17 cellular contexts compared by ENCODE assay signal in genomic region chr5:140178082-140178410, GRCh38. TPM values are rescaled to one million over a fixed set of nuclear protein-coding genes. Genes with fewer than 3 reads are reported as not detected.
DNase-seq lines count a peak whose midpoint lies in the region; ATAC-seq, FAIRE-seq and TF ChIP-seq lines count a peak whose summit lies in the region.
"Had no signal": no experiment of that assay in that cellular context is flagged by ENCODE, and none has a peak within 500 bp of the region (broad histone marks: within the 10 kb centered on the region; RNA-seq: fewer than 3 reads in every experiment).

No MANE protein-coding gene starts in this region.

- no peak for DNase-seq in Panc1 (ENCODE audit: low read depth, low spot score)
- peak; percentile 22 to 36 for DNase-seq in erythroblast (lab: John Stamatoyannopoulos, UW)
- DNase-seq in pancreas, result peak in 3 of 6 donors; percentile 65 to 73 (median 70)
- no peak for DNase-seq in type B pancreatic cell (ENCODE audit: extremely low spot score, unreplicated experiment)
- no peak for DNase-seq in activated CD4-positive, alpha-beta T cell treated with anti-CD3 and anti-CD28 coated beads, Interleukin-2, amount 10 ng/mL, durations not matched to agents 24 days and 14 days
- no peak for DNase-seq in stimulated activated naive CD4-positive, alpha-beta T cell treated with Interleukin-2 at 50 U/mL for 16 hours (lab: John Stamatoyannopoulos, UW)
- no peak for DNase-seq in KBM-7
- DNase-seq: activated naive CD8-positive, alpha-beta T cell treated with anti-CD3 and anti-CD28 coated beads for 36 hours; activated T-cell treated with anti-CD3 and anti-CD28 coated beads for 4 hours; mucosa of descending colon; SJCRH30; stimulated activated CD4-positive, alpha-beta T cell treated with anti-CD3 and anti-CD28 coated beads, Interleukin-2, amount 100 ng/mL, for 48 hours; stimulated activated CD8-positive, alpha-beta memory T cell treated with anti-CD3 and anti-CD28 coated beads, Interleukin-4, amount 100 ng/mL, for 48 hours had no signal

- no TSS peak for BruUV-seq in Panc1 (replicated peaks; lab: Mats Ljungman, UMichigan)

- H3K9me3 ChIP-seq in Panc1 (ENCODE audit: control insufficient read depth, insufficient read depth, low read depth, low read length) (no peaks in the 10 kb centered on the region), pancreas (no peaks in the 10 kb centered on the region)
- H3K9me3 ChIP-seq: mucosa of descending colon, SJCRH30 had no signal

- CTCF ChIA-PET in Panc1 (lab: Charles Lee), result no interaction called here

- ATAC-seq in Panc1, result no peak
- ATAC-seq in pancreas, result peak in 2 of 4 donors; percentile 18 to 38
- ATAC-seq: mucosa of descending colon had no signal

- H3K27ac ChIP-seq in Panc1 (ENCODE audit: low read length) (0 out of 2 replicates have a peak overlapping the region, but pooled peaks have one; percentile 10), pancreas (peak overlapping the region in 3 of 4 donors; percentile 5 to 100 (median 99))
- H3K27ac ChIP-seq: C4-2B, SJCRH30 had no signal

- peaks cover 13% of the 10 kb centered on the region for H3K27me3 Mint-ChIP-seq in type B pancreatic cell
- H3K27me3 Mint-ChIP-seq in activated CD4-positive, alpha-beta T cell treated with anti-CD3 and anti-CD28 coated beads, Interleukin-2, amount 10 ng/mL, durations not matched to agents 24 days and 14 days, result peaks cover 14% of the 10 kb centered on the region
- H3K27me3 Mint-ChIP-seq: IgD-negative memory B cell had no signal

- TF ChIP-seq CTCF in Panc1 (IDR thresholded peaks at IDR 0.05), result no peak
- TF ChIP-seq CTCF in pancreas (IDR thresholded peaks at IDR 0.05), result no peak
- TF ChIP-seq CTCF in type B pancreatic cell (conservative IDR thresholded peaks at IDR 0.05), result no peak

- H3K4me3 ChIP-seq in Panc1 (ENCODE audit: low read depth in 2 of 2, low read length in 2 of 2), result 0 out of 4 replicates have a peak overlapping the region, but pooled peaks of 1 of the 2 experiments have one; percentile 5
- peak overlapping the region in 1 of 4 donors; percentile 96 for H3K4me3 ChIP-seq in pancreas
- H3K4me3 ChIP-seq: mucosa of descending colon, SJCRH30 had no signal

- WGBS in pancreas, 2 donors, result 0 to 13% methylated on average over 1 of the region's 1 CpG

- peak overlapping the region; percentile 76 for H3K4me3 Mint-ChIP-seq in type B pancreatic cell
- H3K4me3 Mint-ChIP-seq in activated CD4-positive, alpha-beta T cell treated with anti-CD3 and anti-CD28 coated beads, Interleukin-2, amount 10 ng/mL, durations not matched to agents 24 days and 14 days, result no peak overlapping the region
- H3K4me3 Mint-ChIP-seq: activated naive CD8-positive, alpha-beta T cell treated with anti-CD3 and anti-CD28 coated beads for 36 hours had no signal

- H3K27ac Mint-ChIP-seq in type B pancreatic cell, result peak overlapping the region; percentile 76
- H3K27ac Mint-ChIP-seq in activated CD4-positive, alpha-beta T cell treated with anti-CD3 and anti-CD28 coated beads, Interleukin-2, amount 10 ng/mL, durations not matched to agents 24 days and 14 days, result no peak overlapping the region
- H3K27ac Mint-ChIP-seq: activated naive CD8-positive, alpha-beta T cell treated with anti-CD3 and anti-CD28 coated beads for 36 hours had no signal

- POLR2A ChIA-PET in Panc1 (lab: Charles Lee), result interaction anchor here (0.6 to 1.8 kb wide), 5 partner anchors 8 to 403 kb away, joined by 3 to 13 read pairs (median 5); no protein-coding TSS in a partner anchor

- no peaks in the 10 kb centered on the region for H3K36me3 Mint-ChIP-seq in type B pancreatic cell
- no peaks in the 10 kb centered on the region for H3K36me3 Mint-ChIP-seq in activated CD4-positive, alpha-beta T cell treated with anti-CD3 and anti-CD28 coated beads, Interleukin-2, amount 10 ng/mL, durations not matched to agents 24 days and 14 days (ENCODE audit: low read depth)
- H3K36me3 Mint-ChIP-seq: activated naive CD8-positive, alpha-beta T cell treated with anti-CD3 and anti-CD28 coated beads for 36 hours had no signal

- intact Hi-C loops in Panc1 (cut with micrococcal nuclease; ENCODE audit: unreplicated experiment) (no loop called here), pancreas (cut with DNase I) (no loop called here)
- intact Hi-C loops in activated CD4-positive, alpha-beta T cell treated with anti-CD3 and anti-CD28 coated beads, Interleukin-2, amount 10 ng/mL, durations not matched to agents 24 days and 14 days (cut with micrococcal nuclease), result loop anchor here (10.0 kb wide), 1 partner anchor 377 kb away; the partner anchor contains the start of gene SRA1

- no peak for TF ChIP-seq POLR2A in erythroblast (IDR thresholded peaks at IDR 0.05; ENCODE audit: low read length)

- H3K27me3 ChIP-seq in Panc1 (ENCODE audit: control insufficient read depth, insufficient read depth, low read length) (no peaks in the 10 kb centered on the region), pancreas (no peaks in the 10 kb centered on the region)
- H3K27me3 ChIP-seq: SJCRH30 had no signal

- H3K4me1 ChIP-seq in Panc1 (ENCODE audit: control insufficient read depth, insufficient read depth, low read length) (peaks cover 56% of the 10 kb centered on the region), pancreas (peaks cover 28 to 59% (median 52%) of the 10 kb centered on the region in 3 donors)
- H3K4me1 ChIP-seq: SJCRH30 had no signal

- no peak for FAIRE-seq in pancreas (lab: Jason Lieb, UNC)
- FAIRE-seq: H1, islet of Langerhans had no signal

- H3K4me1 Mint-ChIP-seq in type B pancreatic cell (ENCODE audit: unreplicated experiment), result peaks cover 25% of the 10 kb centered on the region
- peaks cover 14% of the 10 kb centered on the region for H3K4me1 Mint-ChIP-seq in activated CD4-positive, alpha-beta T cell treated with anti-CD3 and anti-CD28 coated beads, Interleukin-2, amount 10 ng/mL, durations not matched to agents 24 days and 14 days

- in situ Hi-C loops in Panc1 (cut with HindIII; ENCODE audit: low pct_unique_long_range_greater_than_20kb, low sequenced_read_pairs) (no loop called here), KBM-7 (cut with MboI; ENCODE audit: low pct_unique_long_range_greater_than_20kb, low sequenced_read_pairs) (no loop called here)

- H3K36me3 ChIP-seq in Panc1 (ENCODE audit: control insufficient read depth, insufficient read depth, low read length) (no peaks in the 10 kb centered on the region), pancreas (no peaks in the 10 kb centered on the region)
- H3K36me3 ChIP-seq: SJCRH30 had no signal

- H3K9me3 Mint-ChIP-seq in type B pancreatic cell, result no peaks in the 10 kb centered on the region
- H3K9me3 Mint-ChIP-seq in activated CD4-positive, alpha-beta T cell treated with anti-CD3 and anti-CD28 coated beads, Interleukin-2, amount 10 ng/mL, durations not matched to agents 24 days and 14 days, result no peaks in the 10 kb centered on the region
- H3K9me3 Mint-ChIP-seq: activated naive CD8-positive, alpha-beta T cell treated with anti-CD3 and anti-CD28 coated beads for 36 hours; IgD-negative memory B cell had no signal

RNA-seq across cellular contexts. Expression of gene CYSTM1, which starts 3.1 kb away (rescaled TPM):
- total RNA-seq in Panc1 (2021; ENCODE audit: unreplicated experiment), result 126 TPM
- 185 TPM for polyA plus RNA-seq in Panc1 (2012; ENCODE audit: insufficient read length)
- total RNA-seq in pancreas, result 10 to 100 TPM; 30.2 to 66.2 (median 44.9) TPM
- polyA plus RNA-seq in pancreas, result 100 to 1,000 TPM in 1 of 2 donors, 10 to 100 TPM in 1; 80.6 to 185 TPM
- total RNA-seq in type B pancreatic cell (ENCODE audit: low replicate concordance), result 49.9 and 73.5 TPM in 2 replicates
- 17.2 and 17.3 TPM in 2 replicates for total RNA-seq in activated CD4-positive, alpha-beta T cell treated with anti-CD3 and anti-CD28 coated beads, Interleukin-2, amount 10 ng/mL, durations not matched to agents 24 days and 14 days

RNA-seq across cellular contexts. Expression of gene IGIP, which starts 52.3 kb away (rescaled TPM):
- total RNA-seq in Panc1 (2021; ENCODE audit: unreplicated experiment), result 7.7 TPM
- polyA plus RNA-seq in Panc1 (2012; ENCODE audit: insufficient read length), result 3.6 TPM
- 1 to 10 TPM; 2.6 to 8.0 (median 5.8) TPM for total RNA-seq in pancreas
- polyA plus RNA-seq in pancreas, result 1 to 10 TPM; 3.8 to 7.0 TPM
- total RNA-seq in type B pancreatic cell (ENCODE audit: low replicate concordance), result 2.6 and 2.9 TPM in 2 replicates
- total RNA-seq in activated CD4-positive, alpha-beta T cell treated with anti-CD3 and anti-CD28 coated beads, Interleukin-2, amount 10 ng/mL, durations not matched to agents 24 days and 14 days, result 2.8 TPM in 2 replicates

Comparison
In these comparisons a context has a peak if more than half of its experiments do, and no peak if none do; other contexts are left out.
1. DNase-seq: peak in erythroblast (2 of 2); none in Panc1 (single experiment), type B pancreatic cell (single experiment), activated CD4-positive, alpha-beta T cell treated with anti-CD3 and anti-CD28 coated beads, Interleukin-2, amount 10 ng/mL, durations not matched to agents 24 days and 14 days (single experiment), stimulated activated naive CD4-positive, alpha-beta T cell treated with Interleukin-2 at 50 U/mL for 16 hours (single experiment) and KBM-7 (single experiment).